8 cellular contexts compared by ENCODE assay signal in genomic region chr22:17773606-17774205, GRCh38. TPM values are rescaled to one million over a fixed set of nuclear protein-coding genes. Genes with fewer than 3 reads are reported as not detected.
DNase-seq lines count a peak whose midpoint lies in the region; ATAC-seq and TF ChIP-seq lines count a peak whose summit lies in the region.

No MANE protein-coding gene starts in this region.

- H3K4me1 Mint-ChIP-seq in CD8-positive, alpha-beta memory T cell: peaks cover 64 to 78% (median 73%) of the 10 kb centered on the region in 3 donors
- peaks cover 61% of the 10 kb centered on the region for H3K4me1 Mint-ChIP-seq in activated CD4-positive, alpha-beta T cell treated with anti-CD3 and anti-CD28 coated beads, Interleukin-2, amount 10 ng/mL, durations not matched to agents 7 days and 5 days
- H3K4me1 Mint-ChIP-seq in mesothelial cell of epicardium: peaks cover 16% of the 10 kb centered on the region

- POLR2A ChIA-PET in CD8-positive, alpha-beta memory T cell (lab: Charles Lee): interaction anchor here (0.6 to 1.4 kb wide), 2 partner anchors 9 to 13 kb away, joined by 3 to 5 read pairs; no protein-coding TSS in a partner anchor
- POLR2A ChIA-PET in activated CD4-positive, alpha-beta T cell treated with anti-CD3 and anti-CD28 coated beads, Interleukin-2, amount 10 ng/mL, durations not matched to agents 7 days and 5 days (lab: Charles Lee): no interaction called here

- H3K27ac Mint-ChIP-seq in CD8-positive, alpha-beta memory T cell: peak overlapping the region; percentile 71 to 93 (median 81)
- peak overlapping the region; percentile 82 for H3K27ac Mint-ChIP-seq in activated CD4-positive, alpha-beta T cell treated with anti-CD3 and anti-CD28 coated beads, Interleukin-2, amount 10 ng/mL, durations not matched to agents 7 days and 5 days
- peak overlapping the region; percentile 86 for H3K27ac Mint-ChIP-seq in mesothelial cell of epicardium

- H3K27me3 ChIP-seq in CD8-positive, alpha-beta memory T cell (ENCODE audit: insufficient read depth, low read length, poor library complexity, severe bottlenecking): no peaks in the 10 kb centered on the region

- peaks cover 62% of the 10 kb centered on the region for H3K4me1 ChIP-seq in CD8-positive, alpha-beta memory T cell (ENCODE audit: insufficient read depth, low read length)

- no peaks in the 10 kb centered on the region for H3K9me3 ChIP-seq in CD8-positive, alpha-beta memory T cell (ENCODE audit: low read length)

- H3K4me3 ChIP-seq in CD8-positive, alpha-beta memory T cell (ENCODE audit: low read length): peak overlapping the region; percentile 70

- peak; percentile 55 to 77 (median 59) for DNase-seq in CD8-positive, alpha-beta memory T cell
- DNase-seq in NCI-H1930 (lab: John Stamatoyannopoulos, UW): peak; percentile 53 to 63
- peak; percentile 64 for DNase-seq in activated CD4-positive, alpha-beta T cell treated with anti-CD3 and anti-CD28 coated beads, Interleukin-2, amount 10 ng/mL, durations not matched to agents 7 days and 5 days
- DNase-seq in ecto neural progenitor cell (ENCODE audit: low spot score): peak; percentile 87
- DNase-seq in mesothelial cell of epicardium (ENCODE audit: low spot score in 2 of 2, unreplicated experiment in 2 of 2): peak in 1 of 2 experiments; percentile 73
- peak; percentile 15 to 37 (median 25) for DNase-seq in stimulated activated naive CD4-positive, alpha-beta T cell (lab: John Stamatoyannopoulos, UW)
- no peak for DNase-seq in DMS114 treated with DMSO at 0.1 percent for 48 hours (lab: John Stamatoyannopoulos, UW; ENCODE audit: unreplicated experiment)

- CTCF ChIA-PET in CD8-positive, alpha-beta memory T cell (lab: Charles Lee): interaction anchor here (1.0 to 6.5 kb wide), 5 partner anchors 9 to 31 kb away, joined by 3 to 40 read pairs (median 3); no protein-coding TSS in a partner anchor
- CTCF ChIA-PET in activated CD4-positive, alpha-beta T cell treated with anti-CD3 and anti-CD28 coated beads, Interleukin-2, amount 10 ng/mL, durations not matched to agents 7 days and 5 days (lab: Charles Lee): interaction anchor here (1.1 to 1.9 kb wide), 3 partner anchors 12 to 31 kb away, joined by 3 to 7 read pairs (median 6); no protein-coding TSS in a partner anchor

- H3K27me3 Mint-ChIP-seq in CD8-positive, alpha-beta memory T cell: no peaks in the 10 kb centered on the region
- peaks cover 15% of the 10 kb centered on the region for H3K27me3 Mint-ChIP-seq in activated CD4-positive, alpha-beta T cell treated with anti-CD3 and anti-CD28 coated beads, Interleukin-2, amount 10 ng/mL, durations not matched to agents 7 days and 5 days
- peaks cover 2% of the 10 kb centered on the region for H3K27me3 Mint-ChIP-seq in mesothelial cell of epicardium (ENCODE audit: low read depth)

- H3K4me3 Mint-ChIP-seq in CD8-positive, alpha-beta memory T cell: peak overlapping the region; percentile 85 to 95 (median 89)
- H3K4me3 Mint-ChIP-seq in activated CD4-positive, alpha-beta T cell treated with anti-CD3 and anti-CD28 coated beads, Interleukin-2, amount 10 ng/mL, durations not matched to agents 7 days and 5 days: peak overlapping the region; percentile 81
- H3K4me3 Mint-ChIP-seq in mesothelial cell of epicardium: peak overlapping the region; percentile 77

- no peaks in the 10 kb centered on the region for H3K9me3 Mint-ChIP-seq in CD8-positive, alpha-beta memory T cell
- H3K9me3 Mint-ChIP-seq in activated CD4-positive, alpha-beta T cell treated with anti-CD3 and anti-CD28 coated beads, Interleukin-2, amount 10 ng/mL, durations not matched to agents 7 days and 5 days: no peaks in the 10 kb centered on the region
- H3K9me3 Mint-ChIP-seq in mesothelial cell of epicardium: no peaks in the 10 kb centered on the region

- peaks cover 0 to 22% (median 0%) of the 10 kb centered on the region in 3 donors for H3K36me3 Mint-ChIP-seq in CD8-positive, alpha-beta memory T cell
- H3K36me3 Mint-ChIP-seq in activated CD4-positive, alpha-beta T cell treated with anti-CD3 and anti-CD28 coated beads, Interleukin-2, amount 10 ng/mL, durations not matched to agents 7 days and 5 days (ENCODE audit: low read depth): peaks cover 19% of the 10 kb centered on the region
- no peaks in the 10 kb centered on the region for H3K36me3 Mint-ChIP-seq in mesothelial cell of epicardium

- ATAC-seq in GM21529 (IDR thresholded peaks at IDR 0.05; ENCODE audit: unreplicated experiment): peak; percentile 35

- no peaks in the 10 kb centered on the region for H3K36me3 ChIP-seq in CD8-positive, alpha-beta memory T cell (ENCODE audit: insufficient read depth, low read length)

- no peak for TF ChIP-seq CTCF in mesothelial cell of epicardium (IDR thresholded peaks at IDR 0.05; ENCODE audit: unreplicated experiment)

- peak overlapping the region; percentile 38 for H3K27ac ChIP-seq in CD8-positive, alpha-beta memory T cell (ENCODE audit: low read depth, low read length)

RNA-seq across cellular contexts. Expression of gene BID, which starts 0.6 kb away (rescaled TPM):
- total RNA-seq in CD8-positive, alpha-beta memory T cell: 10 to 100 TPM; 11.5 to 14.1 TPM
- polyA plus RNA-seq in CD8-positive, alpha-beta memory T cell: 72.5 TPM
- 10 to 100 TPM; 32.5 to 39.3 TPM for total RNA-seq in activated CD4-positive, alpha-beta T cell treated with anti-CD3 and anti-CD28 coated beads, Interleukin-2, amount 10 ng/mL, durations not matched to agents 7 days and 5 days
- 29.9 to 33.6 TPM (median 31.7 TPM) in 3 replicates for total RNA-seq in mesothelial cell of epicardium
